Comparison of ENCODE assay signal across 9 cellular contexts in genomic region chr11:104798794-104799193, GRCh38.
DNase-seq lines count a peak whose midpoint lies in the region; ATAC-seq and TF ChIP-seq lines count a peak whose summit lies in the region.
"Had no signal": no experiment of that assay in that cellular context is flagged by ENCODE, and none has a peak within 500 bp of the region (broad histone marks: within the 10 kb centered on the region; RNA-seq: fewer than 3 reads in every experiment).

No MANE protein-coding gene starts in this region.

- H3K36me3 Mint-ChIP-seq in activated naive CD4-positive, alpha-beta T cell treated with anti-CD3 and anti-CD28 coated beads, Interleukin-2, amount 50 U/mL, for 24 hours: no peaks in the 10 kb centered on the region
- H3K36me3 Mint-ChIP-seq in activated naive CD8-positive, alpha-beta T cell: peaks cover 4% of the 10 kb centered on the region

- no peaks in the 10 kb centered on the region for H3K9me2 ChIP-seq in hepatocyte (replicated peaks; ENCODE audit: insufficient read depth)

- H3K27ac ChIP-seq in tibial nerve: peak overlapping the region in 3 of 4 donors; percentile 18 to 57 (median 21)
- no peak overlapping the region for H3K27ac ChIP-seq in hepatocyte
- no peak overlapping the region for H3K27ac ChIP-seq in tibial artery

- H3K4me3 ChIP-seq in tibial nerve: peak overlapping the region in 2 of 4 donors; percentile 20 to 22
- no peak overlapping the region for H3K4me3 ChIP-seq in hepatocyte
- no peak overlapping the region for H3K4me3 ChIP-seq in tibial artery

- H3K9me3 ChIP-seq in tibial nerve (peaks cover 0 to 4% (median 0%) of the 10 kb centered on the region in 4 donors), hepatocyte (ENCODE audit: low read depth) (no peaks in the 10 kb centered on the region), tibial artery (peaks cover 0 to 4% (median 0%) of the 10 kb centered on the region in 3 donors)

- H3K27me3 Mint-ChIP-seq in activated naive CD4-positive, alpha-beta T cell treated with anti-CD3 and anti-CD28 coated beads, Interleukin-2, amount 50 U/mL, for 24 hours: no peaks in the 10 kb centered on the region
- H3K27me3 Mint-ChIP-seq in activated naive CD8-positive, alpha-beta T cell: no peaks in the 10 kb centered on the region

- ATAC-seq in HG03108 (IDR thresholded peaks at IDR 0.05; ENCODE audit: unreplicated experiment) (peak; percentile 55), omental fat pad (ENCODE audit: low FRiP score) (no peak)

- peaks cover 0 to 4% (median 0%) of the 10 kb centered on the region in 4 donors for H3K4me1 ChIP-seq in tibial nerve
- no peaks in the 10 kb centered on the region for H3K4me1 ChIP-seq in hepatocyte (ENCODE audit: insufficient read depth)
- H3K4me1 ChIP-seq in tibial artery: no peaks in the 10 kb centered on the region

- no peaks in the 10 kb centered on the region for H4K20me1 ChIP-seq in hepatocyte (ENCODE audit: insufficient read depth, poor library complexity, severe bottlenecking)

- no peak for TF ChIP-seq CTCF in tibial nerve (IDR thresholded peaks at IDR 0.05)
- TF ChIP-seq CTCF in hepatocyte (IDR thresholded peaks at IDR 0.05; ENCODE audit: poor library complexity): no peak
- TF ChIP-seq CTCF in omental fat pad (IDR thresholded peaks at IDR 0.05): no peak
- no peak for TF ChIP-seq CTCF in tibial artery (IDR thresholded peaks at IDR 0.05)

- WGBS in tibial nerve, 2 donors: 7 to 18% methylated on average over 1 of the region's 1 CpG
- 83% methylated on average over 1 of the region's 1 CpG for WGBS in hepatocyte (ENCODE audit: low lambda C conversion rate, missing lambda C conversion rate)

- peaks cover 47% of the 10 kb centered on the region for H3K4me1 Mint-ChIP-seq in activated naive CD4-positive, alpha-beta T cell treated with anti-CD3 and anti-CD28 coated beads, Interleukin-2, amount 50 U/mL, for 24 hours
- peaks cover 35% of the 10 kb centered on the region for H3K4me1 Mint-ChIP-seq in activated naive CD8-positive, alpha-beta T cell (ENCODE audit: low read depth)

- H3K4me2 ChIP-seq in hepatocyte: no peak overlapping the region

- H3K4me3 Mint-ChIP-seq in activated naive CD4-positive, alpha-beta T cell treated with anti-CD3 and anti-CD28 coated beads, Interleukin-2, amount 50 U/mL, for 24 hours: peak overlapping the region; percentile 87
- H3K4me3 Mint-ChIP-seq in activated naive CD8-positive, alpha-beta T cell: peak overlapping the region; percentile 79

- H3K27me3 ChIP-seq in tibial nerve: no peaks in the 10 kb centered on the region
- no peaks in the 10 kb centered on the region for H3K27me3 ChIP-seq in hepatocyte
- no peaks in the 10 kb centered on the region for H3K27me3 ChIP-seq in tibial artery

- intact Hi-C loops in tibial artery (cut with DNase I; ENCODE audit: low total_unique reads): no loop called here

- TF ChIP-seq EP300 in tibial nerve (IDR thresholded peaks at IDR 0.05): no peak

- H2AFZ ChIP-seq in hepatocyte: no peak overlapping the region

- H3K27ac Mint-ChIP-seq in activated naive CD4-positive, alpha-beta T cell treated with anti-CD3 and anti-CD28 coated beads, Interleukin-2, amount 50 U/mL, for 24 hours: peak overlapping the region; percentile 91
- H3K27ac Mint-ChIP-seq in activated naive CD8-positive, alpha-beta T cell: peak overlapping the region; percentile 89

- no peaks in the 10 kb centered on the region for H3K79me2 ChIP-seq in hepatocyte

- H3K36me3 ChIP-seq in tibial nerve (no peaks in the 10 kb centered on the region), hepatocyte (replicated peaks; ENCODE audit: insufficient read depth, low read depth) (no peaks in the 10 kb centered on the region), tibial artery (no peaks in the 10 kb centered on the region)

- no peak for TF ChIP-seq POLR2A in tibial nerve (IDR thresholded peaks at IDR 0.05)

- no peaks in the 10 kb centered on the region for H3K9me3 Mint-ChIP-seq in activated naive CD4-positive, alpha-beta T cell treated with anti-CD3 and anti-CD28 coated beads, Interleukin-2, amount 50 U/mL, for 24 hours
- peaks cover 3% of the 10 kb centered on the region for H3K9me3 Mint-ChIP-seq in activated naive CD8-positive, alpha-beta T cell (ENCODE audit: low read depth)

- DNase-seq in activated naive CD4-positive, alpha-beta T cell treated with anti-CD3 and anti-CD28 coated beads, Interleukin-2, amount 50 U/mL, for 16 hours: no peak
- DNase-seq in tibial nerve (ENCODE audit: low spot score in 2 of 2): no peak
- DNase-seq in hepatocyte (ENCODE audit: low spot score): no peak
- no peak for DNase-seq in omental fat pad (ENCODE audit: low spot score)
- no peak for DNase-seq in tibial artery
- DNase-seq: C1 segment of cervical spinal cord had no signal

Comparison
In these comparisons a context has a peak if more than half of its experiments do, and no peak if none do; other contexts are left out.
1. H3K27ac ChIP-seq: peak in tibial nerve (3 of 4); none in hepatocyte (single experiment) and tibial artery (0 of 2).